In the genomic region with DNA sequence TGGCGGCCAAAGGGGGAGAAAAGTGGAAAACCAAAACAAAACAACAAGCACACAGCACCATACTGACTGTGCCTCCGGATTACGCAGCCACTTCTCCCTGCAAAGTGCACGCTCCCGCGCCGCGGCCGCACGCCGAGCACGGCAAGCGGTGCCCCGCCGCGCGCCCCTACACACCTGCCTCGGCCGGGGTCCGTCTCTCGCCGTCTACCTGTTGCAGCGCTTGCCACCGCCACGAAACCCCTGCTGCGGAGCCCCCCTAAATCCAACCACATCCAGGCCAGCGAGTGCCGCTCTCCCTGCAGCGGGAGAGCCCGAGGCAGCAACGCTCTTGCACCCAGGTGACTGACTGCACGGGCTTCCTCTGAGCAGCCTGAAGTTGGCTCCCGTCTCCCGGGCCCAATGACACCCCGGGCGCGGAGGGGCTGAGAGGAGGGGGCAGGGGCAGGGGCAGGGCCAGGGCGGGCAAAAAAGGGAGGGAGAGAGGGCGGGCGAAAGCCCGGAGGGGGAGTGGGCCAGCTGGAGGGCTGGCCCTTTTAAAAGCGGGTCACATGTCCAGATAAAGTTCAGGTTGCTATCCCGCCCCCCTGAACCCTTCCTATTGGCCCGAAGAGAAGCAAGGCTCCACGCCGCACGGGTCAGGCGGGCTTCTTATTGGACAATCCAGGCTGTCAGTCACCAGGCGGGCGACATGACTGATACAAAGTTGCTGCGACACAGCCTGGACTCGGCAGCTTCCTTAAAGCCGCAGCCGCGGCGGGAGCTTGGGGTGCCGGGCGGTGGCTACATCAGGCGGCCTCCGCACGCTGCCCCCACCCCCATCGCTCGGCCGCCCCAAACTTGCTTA, we compare ENCODE assay signal across 1 cellular context.
TF ChIP-seq lines count a peak whose summit lies in the region.

A gene (minus strand): TSS at position 429 of the 844 bp plus-strand sequence.

TF ChIP-seq in WTC11, 78 proteins besides CTCF, POLR2A, EP300 and RAD21 (continued from another document):
- no peak for TF ChIP-seq NR3C1 (CRISPR knock-in tag; conservative IDR thresholded peaks at IDR 0.05; ENCODE audit: low read depth)
- TF ChIP-seq, protein P1, sequence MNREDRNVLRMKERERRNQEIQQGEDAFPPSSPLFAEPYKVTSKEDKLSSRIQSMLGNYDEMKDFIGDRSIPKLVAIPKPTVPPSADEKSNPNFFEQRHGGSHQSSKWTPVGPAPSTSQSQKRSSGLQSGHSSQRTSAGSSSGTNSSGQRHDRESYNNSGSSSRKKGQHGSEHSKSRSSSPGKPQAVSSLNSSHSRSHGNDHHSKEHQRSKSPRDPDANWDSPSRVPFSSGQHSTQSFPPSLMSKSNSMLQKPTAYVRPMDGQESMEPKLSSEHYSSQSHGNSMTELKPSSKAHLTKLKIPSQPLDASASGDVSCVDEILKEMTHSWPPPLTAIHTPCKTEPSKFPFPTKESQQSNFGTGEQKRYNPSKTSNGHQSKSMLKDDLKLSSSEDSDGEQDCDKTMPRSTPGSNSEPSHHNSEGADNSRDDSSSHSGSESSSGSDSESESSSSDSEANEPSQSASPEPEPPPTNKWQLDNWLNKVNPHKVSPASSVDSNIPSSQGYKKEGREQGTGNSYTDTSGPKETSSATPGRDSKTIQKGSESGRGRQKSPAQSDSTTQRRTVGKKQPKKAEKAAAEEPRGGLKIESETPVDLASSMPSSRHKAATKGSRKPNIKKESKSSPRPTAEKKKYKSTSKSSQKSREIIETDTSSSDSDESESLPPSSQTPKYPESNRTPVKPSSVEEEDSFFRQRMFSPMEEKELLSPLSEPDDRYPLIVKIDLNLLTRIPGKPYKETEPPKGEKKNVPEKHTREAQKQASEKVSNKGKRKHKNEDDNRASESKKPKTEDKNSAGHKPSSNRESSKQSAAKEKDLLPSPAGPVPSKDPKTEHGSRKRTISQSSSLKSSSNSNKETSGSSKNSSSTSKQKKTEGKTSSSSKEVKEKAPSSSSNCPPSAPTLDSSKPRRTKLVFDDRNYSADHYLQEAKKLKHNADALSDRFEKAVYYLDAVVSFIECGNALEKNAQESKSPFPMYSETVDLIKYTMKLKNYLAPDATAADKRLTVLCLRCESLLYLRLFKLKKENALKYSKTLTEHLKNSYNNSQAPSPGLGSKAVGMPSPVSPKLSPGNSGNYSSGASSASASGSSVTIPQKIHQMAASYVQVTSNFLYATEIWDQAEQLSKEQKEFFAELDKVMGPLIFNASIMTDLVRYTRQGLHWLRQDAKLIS (CRISPR knock-in tag; IDR thresholded peaks at IDR 0.05; ENCODE audit: borderline replicate concordance) = no peak
